ENCODE assay signal across 23 cellular contexts in genomic region chr10:13550813-13551212, GRCh38.
"Had no signal": no experiment of that assay in that cellular context is flagged by ENCODE, and none has a peak within 500 bp of the region (broad histone marks: within the 10 kb centered on the region; RNA-seq: fewer than 3 reads in every experiment).

No MANE protein-coding gene starts in this region.

- DNase-seq: colonic mucosa; cortex of kidney; dermis blood vessel endothelial cell; dorsolateral prefrontal cortex; effector CD4-positive, alpha-beta T cell; effector CD8-positive, alpha-beta T cell; effector memory CD4-positive, alpha-beta T cell; effector memory CD8-positive, alpha-beta T cell; endodermal cell; erythroblast; esophagus squamous epithelium; foreskin fibroblast; foreskin keratinocyte; foreskin melanocyte; gastrocnemius medialis; glutamatergic neuron; head of caudate nucleus; heart left ventricle; heart right ventricle had no signal

- H3K4me1 ChIP-seq: colonic mucosa, esophagus muscularis mucosa, foreskin keratinocyte, gastrocnemius medialis, gastroesophageal sphincter, heart left ventricle, heart right ventricle had no signal

- H3K36me3 ChIP-seq: colonic mucosa, esophagus muscularis mucosa, esophagus squamous epithelium, gastrocnemius medialis, gastroesophageal sphincter, heart left ventricle, heart right ventricle had no signal

- H3K9me3 ChIP-seq: colonic mucosa had no signal

- H3K4me3 ChIP-seq: colonic mucosa, coronary artery, dorsolateral prefrontal cortex, esophagus muscularis mucosa, esophagus squamous epithelium, gastrocnemius medialis, gastroesophageal sphincter, heart left ventricle, heart right ventricle had no signal

- H3K27ac ChIP-seq: colonic mucosa, coronary artery, dorsolateral prefrontal cortex, epithelial cell of prostate, esophagus muscularis mucosa, esophagus squamous epithelium, foreskin keratinocyte, gastrocnemius medialis, gastroesophageal sphincter, heart left ventricle, heart right ventricle had no signal

- H3K27me3 ChIP-seq: colonic mucosa, esophagus muscularis mucosa, gastrocnemius medialis had no signal
